16 cellular contexts compared by ENCODE assay signal in genomic region chr9:87580941-87581438, GRCh38.
DNase-seq lines count a peak whose midpoint lies in the region; ATAC-seq and TF ChIP-seq lines count a peak whose summit lies in the region.
"Had no signal": no experiment of that assay in that cellular context is flagged by ENCODE, and none has a peak within 500 bp of the region (broad histone marks: within the 10 kb centered on the region; RNA-seq: fewer than 3 reads in every experiment).

No MANE protein-coding gene starts in this region.

- H3K9me3 ChIP-seq in esophagus muscularis mucosa (no peaks in the 10 kb centered on the region), upper lobe of left lung (no peaks in the 10 kb centered on the region)
- H3K9me3 ChIP-seq: HAP-1, left ventricle myocardium inferior, Peyer's patch had no signal

- H3K36me3 ChIP-seq in esophagus muscularis mucosa (no peaks in the 10 kb centered on the region), upper lobe of left lung (no peaks in the 10 kb centered on the region)
- H3K36me3 ChIP-seq: HAP-1, left ventricle myocardium inferior, Peyer's patch had no signal

- H3K27ac ChIP-seq in esophagus muscularis mucosa (replicated peaks in 1 of 4) (peak overlapping the region; percentile 68 to 80 (median 71)), upper lobe of left lung (peak overlapping the region; percentile 50 to 68 (median 58))

- peak overlapping the region; percentile 41 for H3K27ac Mint-ChIP-seq in nephron progenitor cell
- H3K27ac Mint-ChIP-seq: B cell; naive thymus-derived CD8-positive, alpha-beta T cell had no signal

- TF ChIP-seq POLR2A in esophagus muscularis mucosa (IDR thresholded peaks at IDR 0.05; ENCODE audit: low read depth) (no peak), upper lobe of left lung (IDR thresholded peaks at IDR 0.05) (no peak)

- intact Hi-C loops in esophagus muscularis mucosa (cut with DNase I) = no loop called here

- H3K36me3 Mint-ChIP-seq in nephron progenitor cell (ENCODE audit: low read depth) = peaks cover 3% of the 10 kb centered on the region
- H3K36me3 Mint-ChIP-seq: naive thymus-derived CD8-positive, alpha-beta T cell had no signal

- peaks cover 7% of the 10 kb centered on the region for H3K27me3 Mint-ChIP-seq in nephron progenitor cell (ENCODE audit: low read depth, poor library complexity)
- H3K27me3 Mint-ChIP-seq: B cell had no signal

- TF ChIP-seq EP300 in esophagus muscularis mucosa (IDR thresholded peaks at IDR 0.05) (no peak), upper lobe of left lung (IDR thresholded peaks at IDR 0.05) (no peak)

- peaks cover 62% of the 10 kb centered on the region for H3K4me1 Mint-ChIP-seq in nephron progenitor cell
- H3K4me1 Mint-ChIP-seq: B cell; naive thymus-derived CD8-positive, alpha-beta T cell had no signal

- H3K27me3 ChIP-seq in esophagus muscularis mucosa = no peaks in the 10 kb centered on the region
- no peaks in the 10 kb centered on the region for H3K27me3 ChIP-seq in upper lobe of left lung
- H3K27me3 ChIP-seq: Peyer's patch had no signal

- no peaks in the 10 kb centered on the region for H3K9me3 Mint-ChIP-seq in nephron progenitor cell

- H3K4me1 ChIP-seq in esophagus muscularis mucosa (peaks cover 4 to 83% (median 70%) of the 10 kb centered on the region in 4 donors), upper lobe of left lung (peaks cover 8 to 30% (median 24%) of the 10 kb centered on the region in 4 donors)
- H3K4me1 ChIP-seq: HAP-1 had no signal

- no peak for ATAC-seq in upper lobe of left lung (ENCODE audit: low FRiP score in 2 of 2)
- ATAC-seq in GM19328 (IDR thresholded peaks at IDR 0.05; ENCODE audit: unreplicated experiment) = no peak
- ATAC-seq: naive thymus-derived CD8-positive, alpha-beta T cell had no signal

- TF ChIP-seq CTCF in esophagus muscularis mucosa (IDR thresholded peaks at IDR 0.05) = no peak
- no peak for TF ChIP-seq CTCF in nephron progenitor cell (IDR thresholded peaks at IDR 0.05)
- no peak for TF ChIP-seq CTCF in upper lobe of left lung (IDR thresholded peaks at IDR 0.05)

- no peak overlapping the region for H3K4me3 ChIP-seq in esophagus muscularis mucosa
- H3K4me3 ChIP-seq in upper lobe of left lung = no peak overlapping the region
- H3K4me3 ChIP-seq: HAP-1, left ventricle myocardium inferior had no signal

- no peak overlapping the region for H3K4me3 Mint-ChIP-seq in nephron progenitor cell
- H3K4me3 Mint-ChIP-seq: B cell; naive thymus-derived CD8-positive, alpha-beta T cell had no signal

- peak; percentile 10 for DNase-seq in NCI-H774 (lab: John Stamatoyannopoulos, UW)
- DNase-seq in esophagus muscularis mucosa (ENCODE audit: extremely low spot score) = no peak
- no peak for DNase-seq in nephron progenitor cell
- no peak for DNase-seq in upper lobe of left lung
- DNase-seq in LoVo (ENCODE audit: low spot score) = no peak
- no peak for DNase-seq in UCSD-AML1 (lab: John Stamatoyannopoulos, UW; ENCODE audit: unreplicated experiment)
- DNase-seq: effector memory CD4-positive, alpha-beta T cell; left ventricle myocardium inferior; naive thymus-derived CD8-positive, alpha-beta T cell; NCI-H1694 treated with DMSO at 0.1 percent for 48 hours; NCI-H524; Peyer's patch; stimulated activated CD4-positive, alpha-beta T cell treated with anti-CD3 and anti-CD28 coated beads, Interleukin-2, amount 100 ng/mL, for 24 hours had no signal

- WGBS in esophagus muscularis mucosa = 94% methylated on average over 10 of the region's 10 CpGs
- WGBS in upper lobe of left lung, 2 donors = 67 to 75% methylated on average over 10 of the region's 10 CpGs
